ENCODE assay signal across 8 cellular contexts in the genomic region with DNA sequence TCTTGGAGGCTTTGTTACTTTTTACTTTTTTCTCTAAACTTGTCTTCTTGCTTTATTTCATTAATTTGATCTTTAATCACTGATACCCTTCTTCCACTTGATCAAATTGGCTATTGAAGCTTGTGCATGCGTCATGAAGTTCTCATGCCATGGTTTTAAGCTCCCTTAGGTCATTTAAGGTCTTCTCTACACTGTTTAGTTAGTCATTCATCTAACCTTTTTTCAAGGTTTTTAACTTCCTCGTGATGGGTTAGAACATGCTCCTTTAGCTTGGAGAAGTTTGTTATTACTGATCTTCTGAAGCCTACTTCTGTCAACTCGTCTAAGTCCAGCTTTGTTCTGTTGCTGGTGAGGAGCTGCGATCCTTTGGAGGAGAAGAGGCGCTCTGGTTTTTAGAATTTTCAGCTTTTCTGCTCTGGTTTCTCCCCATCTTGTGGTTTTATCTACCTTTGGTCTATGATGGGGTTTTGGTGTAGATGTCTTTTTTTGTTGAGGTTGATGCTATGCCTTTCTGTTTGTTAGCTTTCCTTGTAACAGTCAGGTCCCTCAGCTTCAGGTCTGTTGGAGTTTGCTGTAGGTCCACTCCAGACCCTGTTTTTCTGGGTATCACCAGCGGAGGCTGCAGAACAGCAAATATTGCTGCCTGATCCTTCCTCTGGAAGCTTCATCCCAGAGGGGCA. TPM values are rescaled to one million over a fixed set of nuclear protein-coding genes. Genes with fewer than 3 reads are reported as not detected.
DNase-seq lines count a peak whose midpoint lies in the region; ATAC-seq and TF ChIP-seq lines count a peak whose summit lies in the region.
"Not testable (repeated sequence)": the region's sequence is repeated elsewhere in the genome, so short reads cannot be mapped to it uniquely, and the experiment has no call there.

No MANE protein-coding gene starts in this region.

- peaks cover 19 to 85% (median 78%) of the 10 kb centered on the region in 5 donors for H3K9me3 Mint-ChIP-seq in CD8-positive, alpha-beta memory T cell
- H3K9me3 Mint-ChIP-seq in activated CD4-positive, alpha-beta T cell treated with anti-CD3 and anti-CD28 coated beads, Interleukin-2, amount 10 ng/mL, durations not matched to agents 24 days and 14 days, result peaks cover 58% of the 10 kb centered on the region
- H3K9me3 Mint-ChIP-seq in activated naive CD4-positive, alpha-beta T cell treated with anti-CD3 and anti-CD28 coated beads for 36 hours, result peaks cover 61% of the 10 kb centered on the region
- peaks cover 12% of the 10 kb centered on the region for H3K9me3 Mint-ChIP-seq in type B pancreatic cell

- H3K4me3 ChIP-seq in CD8-positive, alpha-beta memory T cell (ENCODE audit: low read length), result peak overlapping the region; percentile 27
- not testable (repeated sequence) for H3K4me3 ChIP-seq in OCI-LY1 (ENCODE audit: low read depth, low read length, poor library complexity, severe bottlenecking); colonic mucosa; lower lobe of right lung; trophoblast cell (ENCODE audit: low read depth, low read length)

- not testable (repeated sequence) for H2BK5ac ChIP-seq in trophoblast cell (ENCODE audit: low read depth, low read length, poor library complexity)

- H3K9me3 ChIP-seq in CD8-positive, alpha-beta memory T cell (ENCODE audit: low read length), result peaks cover 13% of the 10 kb centered on the region
- not testable (repeated sequence) for H3K9me3 ChIP-seq in OCI-LY1 (ENCODE audit: low read length); colonic mucosa; lower lobe of right lung; trophoblast cell (ENCODE audit: insufficient read depth, low read depth, low read length)

- not testable (repeated sequence) for H3K23ac ChIP-seq in trophoblast cell (ENCODE audit: low read length)

- H4K91ac ChIP-seq in trophoblast cell (ENCODE audit: low read depth, low read length), result not testable (repeated sequence)

- CTCF ChIA-PET in CD8-positive, alpha-beta memory T cell (lab: Charles Lee), result interaction anchor here (0.8 to 2.0 kb wide), 10 partner anchors 8 to 360 kb away, joined by 3 to 9 read pairs (median 4); no protein-coding TSS in a partner anchor
- CTCF ChIA-PET in activated naive CD4-positive, alpha-beta T cell treated with anti-CD3 and anti-CD28 coated beads for 36 hours (lab: Charles Lee), result interaction anchor here (1.0 to 1.8 kb wide), 2 partner anchors 11 to 57 kb away, joined by 3 to 6 read pairs; no protein-coding TSS in a partner anchor

- no CpG with 5 or more reads among the region's 6 CpGs for WGBS in trophoblast cell (ENCODE audit: extremely low coverage, insufficient coverage, insufficient read length)

- intact Hi-C loops in activated CD4-positive, alpha-beta T cell treated with anti-CD3 and anti-CD28 coated beads, Interleukin-2, amount 10 ng/mL, durations not matched to agents 24 days and 14 days (cut with micrococcal nuclease), result loop anchor here (2.0 kb wide), 1 partner anchor 134 kb away; no protein-coding TSS in a partner anchor
- intact Hi-C loops in activated naive CD4-positive, alpha-beta T cell treated with anti-CD3 and anti-CD28 coated beads for 36 hours (cut with micrococcal nuclease); colonic mucosa (cut with DNase I); lower lobe of right lung (cut with DNase I): not testable (repeated sequence)

- H3K4me1 Mint-ChIP-seq in CD8-positive, alpha-beta memory T cell, result peaks cover 53 to 85% (median 74%) of the 10 kb centered on the region in 3 donors
- H3K4me1 Mint-ChIP-seq in activated CD4-positive, alpha-beta T cell treated with anti-CD3 and anti-CD28 coated beads, Interleukin-2, amount 10 ng/mL, durations not matched to agents 24 days and 14 days, result peaks cover 49% of the 10 kb centered on the region
- H3K4me1 Mint-ChIP-seq in activated naive CD4-positive, alpha-beta T cell treated with anti-CD3 and anti-CD28 coated beads for 36 hours (ENCODE audit: low read depth), result peaks cover 72% of the 10 kb centered on the region
- peaks cover 23% of the 10 kb centered on the region for H3K4me1 Mint-ChIP-seq in type B pancreatic cell (ENCODE audit: unreplicated experiment)

- H3K4ac ChIP-seq in trophoblast cell (ENCODE audit: low read depth, low read length), result not testable (repeated sequence)

- not testable (repeated sequence) for H3K27me3 Mint-ChIP-seq in CD8-positive, alpha-beta memory T cell; activated CD4-positive, alpha-beta T cell treated with anti-CD3 and anti-CD28 coated beads, Interleukin-2, amount 10 ng/mL, durations not matched to agents 24 days and 14 days; activated naive CD4-positive, alpha-beta T cell treated with anti-CD3 and anti-CD28 coated beads for 36 hours (ENCODE audit: low read depth); type B pancreatic cell

- H3K27me3 ChIP-seq in CD8-positive, alpha-beta memory T cell (ENCODE audit: insufficient read depth, low read length, poor library complexity, severe bottlenecking); OCI-LY1 (ENCODE audit: insufficient read depth, low read length); colonic mucosa; lower lobe of right lung (ENCODE audit: low read depth); trophoblast cell (ENCODE audit: insufficient read depth, low read length): not testable (repeated sequence)

- not testable (repeated sequence) for H3K9me2 ChIP-seq in OCI-LY1 (ENCODE audit: low read depth, low read length)

- H4K12ac ChIP-seq in trophoblast cell (ENCODE audit: low read depth, low read length), result not testable (repeated sequence)

- H3K27ac Mint-ChIP-seq in CD8-positive, alpha-beta memory T cell, result peak overlapping the region; percentile 81 to 97 (median 92)
- peak overlapping the region; percentile 70 for H3K27ac Mint-ChIP-seq in activated CD4-positive, alpha-beta T cell treated with anti-CD3 and anti-CD28 coated beads, Interleukin-2, amount 10 ng/mL, durations not matched to agents 24 days and 14 days
- H3K27ac Mint-ChIP-seq in activated naive CD4-positive, alpha-beta T cell treated with anti-CD3 and anti-CD28 coated beads for 36 hours, result peak overlapping the region; percentile 83
- H3K27ac Mint-ChIP-seq in type B pancreatic cell, result peak overlapping the region; percentile 34

- H2AFZ ChIP-seq in OCI-LY1 (ENCODE audit: low read length); trophoblast cell (ENCODE audit: insufficient read depth, low read length, poor library complexity): not testable (repeated sequence)

- H3K9ac ChIP-seq in OCI-LY1 (ENCODE audit: low read length); colonic mucosa (ENCODE audit: low read depth in 2 of 2, low read length in 2 of 2); trophoblast cell (ENCODE audit: low read length): not testable (repeated sequence)

- H4K20me1 ChIP-seq in OCI-LY1 (ENCODE audit: insufficient read depth, low read length), result not testable (repeated sequence)

- H2BK120ac ChIP-seq in trophoblast cell (ENCODE audit: insufficient read depth, low read length, poor library complexity), result not testable (repeated sequence)

- H3K36me3 ChIP-seq in CD8-positive, alpha-beta memory T cell (ENCODE audit: insufficient read depth, low read length); colonic mucosa; lower lobe of right lung; trophoblast cell (ENCODE audit: control insufficient read depth in 1 of 2, insufficient read depth in 2 of 2, low read length in 2 of 2): not testable (repeated sequence)
- H3K36me3 ChIP-seq in OCI-LY1 (ENCODE audit: insufficient read depth, low read length), result peaks cover 21% of the 10 kb centered on the region; the same call in 1 of the 2 replicates

- H3K79me2 ChIP-seq in OCI-LY1 (ENCODE audit: insufficient read depth, low read length); trophoblast cell (ENCODE audit: control insufficient read depth, insufficient read depth, low read length, poor library complexity): not testable (repeated sequence)

- POLR2A ChIA-PET in CD8-positive, alpha-beta memory T cell (lab: Charles Lee), result interaction anchor here (0.6 to 1.8 kb wide), 5 partner anchors 8 to 287 kb away, joined by 3 to 11 read pairs (median 5); no protein-coding TSS in a partner anchor

- H3K4me3 Mint-ChIP-seq in CD8-positive, alpha-beta memory T cell, result peak overlapping the region; percentile 40 to 78 (median 70)
- H3K4me3 Mint-ChIP-seq in activated CD4-positive, alpha-beta T cell treated with anti-CD3 and anti-CD28 coated beads, Interleukin-2, amount 10 ng/mL, durations not matched to agents 24 days and 14 days, result peak overlapping the region; percentile 59
- H3K4me3 Mint-ChIP-seq in activated naive CD4-positive, alpha-beta T cell treated with anti-CD3 and anti-CD28 coated beads for 36 hours; type B pancreatic cell: not testable (repeated sequence)

- not testable (repeated sequence) for H2AK5ac ChIP-seq in trophoblast cell (ENCODE audit: low read length)

- DNase-seq in CD8-positive, alpha-beta memory T cell, result peak in 1 of 5 donors; percentile 39
- DNase-seq in activated CD4-positive, alpha-beta T cell treated with anti-CD3 and anti-CD28 coated beads, Interleukin-2, amount 10 ng/mL, durations not matched to agents 24 days and 14 days; activated naive CD4-positive, alpha-beta T cell treated with anti-CD3 and anti-CD28 coated beads for 36 hours; colonic mucosa; lower lobe of right lung; trophoblast cell; type B pancreatic cell (ENCODE audit: extremely low spot score, unreplicated experiment): not testable (repeated sequence)

- not testable (repeated sequence) for H3K14ac ChIP-seq in trophoblast cell (ENCODE audit: low read length)

- not testable (repeated sequence) for H2BK12ac ChIP-seq in trophoblast cell (ENCODE audit: low read length)

- ATAC-seq in lower lobe of right lung, result not testable (repeated sequence)

- H3K4me1 ChIP-seq in CD8-positive, alpha-beta memory T cell (ENCODE audit: insufficient read depth, low read length), result peaks cover 28% of the 10 kb centered on the region
- H3K4me1 ChIP-seq in OCI-LY1 (ENCODE audit: insufficient read depth, low read length, severe bottlenecking), result peaks cover 23% of the 10 kb centered on the region
- H3K4me1 ChIP-seq in colonic mucosa, result peaks cover 14% of the 10 kb centered on the region
- H3K4me1 ChIP-seq in lower lobe of right lung, result peaks cover 22% of the 10 kb centered on the region
- not testable (repeated sequence) for H3K4me1 ChIP-seq in trophoblast cell (ENCODE audit: control insufficient read depth in 1 of 2, insufficient read depth in 2 of 2, low read length in 2 of 2)

- not testable (repeated sequence) for H3K79me1 ChIP-seq in trophoblast cell (ENCODE audit: low read length)

- H4K8ac ChIP-seq in trophoblast cell (ENCODE audit: low read depth, low read length), result peak overlapping the region; percentile 20

- not testable (repeated sequence) for H3F3A ChIP-seq in OCI-LY1 (ENCODE audit: insufficient read depth, low read length)

- not testable (repeated sequence) for H3K18ac ChIP-seq in trophoblast cell (ENCODE audit: low read length)

- H3K36me3 Mint-ChIP-seq in CD8-positive, alpha-beta memory T cell, result peaks cover 58 to 90% (median 85%) of the 10 kb centered on the region in 3 donors
- peaks cover 89% of the 10 kb centered on the region for H3K36me3 Mint-ChIP-seq in activated CD4-positive, alpha-beta T cell treated with anti-CD3 and anti-CD28 coated beads, Interleukin-2, amount 10 ng/mL, durations not matched to agents 24 days and 14 days (ENCODE audit: low read depth)
- H3K36me3 Mint-ChIP-seq in activated naive CD4-positive, alpha-beta T cell treated with anti-CD3 and anti-CD28 coated beads for 36 hours (ENCODE audit: low read depth), result peaks cover 88% of the 10 kb centered on the region
- H3K36me3 Mint-ChIP-seq in type B pancreatic cell, result peaks cover 68% of the 10 kb centered on the region

- H3K27ac ChIP-seq in CD8-positive, alpha-beta memory T cell (ENCODE audit: low read depth, low read length); trophoblast cell (ENCODE audit: low read depth, low read length): not testable (repeated sequence)
- peak overlapping the region; percentile 38 for H3K27ac ChIP-seq in OCI-LY1 (ENCODE audit: low read depth, low read length, poor library complexity, severe bottlenecking)
- peak overlapping the region; percentile 36 for H3K27ac ChIP-seq in colonic mucosa
- peak overlapping the region; percentile 49 for H3K27ac ChIP-seq in lower lobe of right lung

- peak overlapping the region; percentile 35; the same call in 1 of the 2 replicates for H3K4me2 ChIP-seq in OCI-LY1 (ENCODE audit: low read length)
- not testable (repeated sequence) for H3K4me2 ChIP-seq in trophoblast cell (ENCODE audit: low read length)

- not testable (repeated sequence) for TF ChIP-seq CTCF in OCI-LY1 (IDR thresholded peaks at IDR 0.05; ENCODE audit: low read length); colonic mucosa (IDR thresholded peaks at IDR 0.05); lower lobe of right lung (IDR thresholded peaks at IDR 0.05); type B pancreatic cell (conservative IDR thresholded peaks at IDR 0.05)

RNA-seq across cellular contexts. Expression of gene SLC30A7, which starts 53.0 kb away (rescaled TPM):
- total RNA-seq in CD8-positive, alpha-beta memory T cell, result 10 to 100 TPM; 47.0 to 47.4 TPM
- polyA plus RNA-seq in CD8-positive, alpha-beta memory T cell, result 12.7 TPM
- 40.8 and 41.0 TPM in 2 replicates for total RNA-seq in activated CD4-positive, alpha-beta T cell treated with anti-CD3 and anti-CD28 coated beads, Interleukin-2, amount 10 ng/mL, durations not matched to agents 24 days and 14 days
- 10 to 100 TPM; 32.4 to 32.6 TPM for total RNA-seq in activated naive CD4-positive, alpha-beta T cell treated with anti-CD3 and anti-CD28 coated beads for 36 hours
- total RNA-seq in colonic mucosa, result 10 to 100 TPM; 32.8 to 39.2 TPM
- 35.6 TPM for total RNA-seq in lower lobe of right lung
- polyA plus RNA-seq in trophoblast cell (2013), result 32.7 and 34.0 TPM in 2 replicates
- 30.1 and 37.5 TPM in 2 replicates for total RNA-seq in type B pancreatic cell (ENCODE audit: low replicate concordance)

RNA-seq across cellular contexts. Expression of gene EXTL2, which starts 54.2 kb away (rescaled TPM):
- total RNA-seq in CD8-positive, alpha-beta memory T cell, result 10 to 100 TPM; 11.5 to 12.9 TPM
- polyA plus RNA-seq in CD8-positive, alpha-beta memory T cell, result 3.2 TPM
- 2.7 and 2.9 TPM in 2 replicates for total RNA-seq in activated CD4-positive, alpha-beta T cell treated with anti-CD3 and anti-CD28 coated beads, Interleukin-2, amount 10 ng/mL, durations not matched to agents 24 days and 14 days
- 1 to 10 TPM; 3.1 to 3.3 TPM for total RNA-seq in activated naive CD4-positive, alpha-beta T cell treated with anti-CD3 and anti-CD28 coated beads for 36 hours
- 1 to 10 TPM; 4.8 to 7.2 TPM for total RNA-seq in colonic mucosa
- 10.2 TPM for total RNA-seq in lower lobe of right lung
- polyA plus RNA-seq in trophoblast cell (2013), result 19.2 and 21.7 TPM in 2 replicates
- 11.7 and 40.1 TPM in 2 replicates for total RNA-seq in type B pancreatic cell (ENCODE audit: low replicate concordance)

Comparison
In these comparisons a context has a peak if more than half of its experiments do, and no peak if none do; other contexts are left out.
1. H3K27ac Mint-ChIP-seq: peak in every context shown above with its lines; median percentile 92 in CD8-positive, alpha-beta memory T cell; 83 in activated naive CD4-positive, alpha-beta T cell treated with anti-CD3 and anti-CD28 coated beads for 36 hours; 70 in activated CD4-positive, alpha-beta T cell treated with anti-CD3 and anti-CD28 coated beads, Interleukin-2, amount 10 ng/mL, durations not matched to agents 24 days and 14 days; 34 in type B pancreatic cell.